ENCODE assay signal across 8 cellular contexts in genomic region chr4:110631582-110632505, GRCh38. TPM values are rescaled to one million over a fixed set of nuclear protein-coding genes. Genes with fewer than 3 reads are reported as not detected.
A peak's percentile ranks its signal among the peaks of the same experiment; 100 is the strongest.
DNase-seq lines count a peak whose midpoint lies in the region; ATAC-seq and TF ChIP-seq lines count a peak whose summit lies in the region.

No MANE protein-coding gene starts in this region.

- DNase-seq in GM20000 (ENCODE audit: low spot score) (peak; percentile 88), HK-2 (ENCODE audit: unreplicated experiment) (peak; percentile 90), Panc1 (ENCODE audit: low read depth, low spot score) (peak; percentile 15), choroid plexus epithelial cell (ENCODE audit: low read depth) (peak; percentile 72), left kidney (ENCODE audit: low read depth, low spot score) (peak; percentile 96), NCI-H2029 (lab: John Stamatoyannopoulos, UW) (no peak)
- peak in 2 of 3 donors; percentile 31 to 39 for DNase-seq in stimulated activated CD4-positive, alpha-beta T cell treated with anti-CD3 and anti-CD28 coated beads, TNF-alpha, amount 100 ng/mL, for 48 hours (ENCODE audit: low read depth in 3 of 3)

- H3K27ac ChIP-seq in Panc1 (ENCODE audit: low read length), result no peak overlapping the region

- H3K36me3 ChIP-seq in ES-I3 (ENCODE audit: insufficient read depth, low read length), result no peaks in the 10 kb centered on the region
- H3K36me3 ChIP-seq in Panc1 (ENCODE audit: control insufficient read depth, insufficient read depth, low read length), result no peaks in the 10 kb centered on the region

- H3K4me3 ChIP-seq in Panc1 (ENCODE audit: low read depth in 2 of 2, low read length in 2 of 2) (peak overlapping the region; percentile 17 to 42), choroid plexus epithelial cell (ENCODE audit: low read depth, low read length) (peak overlapping the region; percentile 11)

- peak overlapping the region; percentile 55; the same call in 1 of the 2 replicates for H3K9ac ChIP-seq in ES-I3 (ENCODE audit: low read depth, low read length)

- intact Hi-C loops in Panc1 (cut with micrococcal nuclease; ENCODE audit: unreplicated experiment), result loop anchor here (2.0 to 5.0 kb wide), 4 partner anchors 325 to 999 kb away; no protein-coding TSS in a partner anchor

- peak; percentile 97 for ATAC-seq in Panc1

- CTCF ChIA-PET in Panc1 (lab: Charles Lee), result interaction anchor here (1.0 kb wide), 1 partner anchor 1000 kb away, joined by 3 read pairs; no protein-coding TSS in a partner anchor

- TF ChIP-seq CTCF in GM20000 (IDR thresholded peaks at IDR 0.05; ENCODE audit: extremely low read depth, missing control alignments) (peak; percentile 82), Panc1 (IDR thresholded peaks at IDR 0.05) (peak; percentile 80), choroid plexus epithelial cell (conservative IDR thresholded peaks at IDR 0.05; ENCODE audit: low read depth, low read length) (peak; percentile 75)

- H3K27me3 ChIP-seq in Panc1 (ENCODE audit: control insufficient read depth, insufficient read depth, low read length), result no peaks in the 10 kb centered on the region

- POLR2A ChIA-PET in Panc1 (lab: Charles Lee), result no interaction called here

- H3K9me3 ChIP-seq in ES-I3 (ENCODE audit: control insufficient read depth, insufficient read depth, low read length) (no peaks in the 10 kb centered on the region), Panc1 (ENCODE audit: control insufficient read depth, insufficient read depth, low read depth, low read length) (no peaks in the 10 kb centered on the region)

- H3K4me1 ChIP-seq in ES-I3 (ENCODE audit: insufficient read depth, low read length) (peaks cover 11% of the 10 kb centered on the region), Panc1 (ENCODE audit: control insufficient read depth, insufficient read depth, low read length) (no peaks in the 10 kb centered on the region)

- BruUV-seq in Panc1 (replicated peaks; lab: Mats Ljungman, UMichigan), result no TSS peak

- in situ Hi-C loops in Panc1 (cut with HindIII; ENCODE audit: low pct_unique_long_range_greater_than_20kb, low sequenced_read_pairs), result no loop called here

RNA-seq across cellular contexts. Expression of gene PITX2, which starts 9.0 kb away (rescaled TPM):
- 0.44 TPM for total RNA-seq in Panc1 (2021; ENCODE audit: unreplicated experiment)
- polyA plus RNA-seq in Panc1 (2012; ENCODE audit: insufficient read length), result 0.29 TPM
